Comparison of ENCODE assay signal across 1 cellular context in the genomic region with DNA sequence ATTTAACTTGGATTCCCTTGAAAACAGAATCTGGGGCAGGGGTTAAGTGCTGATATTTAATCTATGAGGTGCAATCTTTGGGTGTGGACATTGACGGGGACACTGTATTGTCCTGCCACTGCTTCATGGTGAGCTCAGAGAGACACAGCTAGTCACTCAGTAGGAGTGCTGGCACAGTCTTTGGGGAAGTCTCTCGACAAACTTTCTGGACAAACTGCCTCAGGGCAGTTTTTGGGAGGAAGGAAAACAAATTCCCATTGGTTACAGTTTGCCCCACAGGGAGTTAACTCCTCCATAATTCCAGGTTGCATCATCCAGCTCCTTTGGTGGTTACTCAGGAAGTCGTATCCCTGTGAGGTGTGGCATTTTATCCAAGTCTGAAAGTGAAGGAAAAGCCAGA.
TF ChIP-seq lines count a peak whose summit lies in the region.

No MANE protein-coding gene starts in this region.

TF ChIP-seq in liver, 16 proteins besides CTCF, POLR2A, EP300 and RAD21 (continued from another document):
- TF ChIP-seq, protein P1, sequence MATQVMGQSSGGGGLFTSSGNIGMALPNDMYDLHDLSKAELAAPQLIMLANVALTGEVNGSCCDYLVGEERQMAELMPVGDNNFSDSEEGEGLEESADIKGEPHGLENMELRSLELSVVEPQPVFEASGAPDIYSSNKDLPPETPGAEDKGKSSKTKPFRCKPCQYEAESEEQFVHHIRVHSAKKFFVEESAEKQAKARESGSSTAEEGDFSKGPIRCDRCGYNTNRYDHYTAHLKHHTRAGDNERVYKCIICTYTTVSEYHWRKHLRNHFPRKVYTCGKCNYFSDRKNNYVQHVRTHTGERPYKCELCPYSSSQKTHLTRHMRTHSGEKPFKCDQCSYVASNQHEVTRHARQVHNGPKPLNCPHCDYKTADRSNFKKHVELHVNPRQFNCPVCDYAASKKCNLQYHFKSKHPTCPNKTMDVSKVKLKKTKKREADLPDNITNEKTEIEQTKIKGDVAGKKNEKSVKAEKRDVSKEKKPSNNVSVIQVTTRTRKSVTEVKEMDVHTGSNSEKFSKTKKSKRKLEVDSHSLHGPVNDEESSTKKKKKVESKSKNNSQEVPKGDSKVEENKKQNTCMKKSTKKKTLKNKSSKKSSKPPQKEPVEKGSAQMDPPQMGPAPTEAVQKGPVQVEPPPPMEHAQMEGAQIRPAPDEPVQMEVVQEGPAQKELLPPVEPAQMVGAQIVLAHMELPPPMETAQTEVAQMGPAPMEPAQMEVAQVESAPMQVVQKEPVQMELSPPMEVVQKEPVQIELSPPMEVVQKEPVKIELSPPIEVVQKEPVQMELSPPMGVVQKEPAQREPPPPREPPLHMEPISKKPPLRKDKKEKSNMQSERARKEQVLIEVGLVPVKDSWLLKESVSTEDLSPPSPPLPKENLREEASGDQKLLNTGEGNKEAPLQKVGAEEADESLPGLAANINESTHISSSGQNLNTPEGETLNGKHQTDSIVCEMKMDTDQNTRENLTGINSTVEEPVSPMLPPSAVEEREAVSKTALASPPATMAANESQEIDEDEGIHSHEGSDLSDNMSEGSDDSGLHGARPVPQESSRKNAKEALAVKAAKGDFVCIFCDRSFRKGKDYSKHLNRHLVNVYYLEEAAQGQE (IDR thresholded peaks at IDR 0.05), result peak; percentile 20
- TF ChIP-seq RXRA (IDR thresholded peaks at IDR 0.05) (peak; percentile 39 to 86), NR2F2 (IDR thresholded peaks at IDR 0.05) (no peak), GABPA (IDR thresholded peaks at IDR 0.05 in 1 of 2, conservative IDR thresholded peaks at IDR 0.05 in 1 of 2) (no peak), HNF4G (IDR thresholded peaks at IDR 0.05) (peak; percentile 30), EGR1 (IDR thresholded peaks at IDR 0.05; ENCODE audit: low read depth in 2 of 2) (no peak), FOXA1 (IDR thresholded peaks at IDR 0.05) (no peak), JUND (IDR thresholded peaks at IDR 0.05) (peak in 1 of 2 donors; percentile 31)
- TF ChIP-seq, protein P2, sequence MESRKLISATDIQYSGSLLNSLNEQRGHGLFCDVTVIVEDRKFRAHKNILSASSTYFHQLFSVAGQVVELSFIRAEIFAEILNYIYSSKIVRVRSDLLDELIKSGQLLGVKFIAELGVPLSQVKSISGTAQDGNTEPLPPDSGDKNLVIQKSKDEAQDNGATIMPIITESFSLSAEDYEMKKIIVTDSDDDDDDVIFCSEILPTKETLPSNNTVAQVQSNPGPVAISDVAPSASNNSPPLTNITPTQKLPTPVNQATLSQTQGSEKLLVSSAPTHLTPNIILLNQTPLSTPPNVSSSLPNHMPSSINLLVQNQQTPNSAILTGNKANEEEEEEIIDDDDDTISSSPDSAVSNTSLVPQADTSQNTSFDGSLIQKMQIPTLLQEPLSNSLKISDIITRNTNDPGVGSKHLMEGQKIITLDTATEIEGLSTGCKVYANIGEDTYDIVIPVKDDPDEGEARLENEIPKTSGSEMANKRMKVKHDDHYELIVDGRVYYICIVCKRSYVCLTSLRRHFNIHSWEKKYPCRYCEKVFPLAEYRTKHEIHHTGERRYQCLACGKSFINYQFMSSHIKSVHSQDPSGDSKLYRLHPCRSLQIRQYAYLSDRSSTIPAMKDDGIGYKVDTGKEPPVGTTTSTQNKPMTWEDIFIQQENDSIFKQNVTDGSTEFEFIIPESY (IDR thresholded peaks at IDR 0.05), result no peak
- TF ChIP-seq, protein P3, sequence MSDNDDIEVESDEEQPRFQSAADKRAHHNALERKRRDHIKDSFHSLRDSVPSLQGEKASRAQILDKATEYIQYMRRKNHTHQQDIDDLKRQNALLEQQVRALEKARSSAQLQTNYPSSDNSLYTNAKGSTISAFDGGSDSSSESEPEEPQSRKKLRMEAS (IDR thresholded peaks at IDR 0.05), result peak; percentile 52
